In genomic region chr12:39365364-39366001, GRCh38 we compare ENCODE assay signal across 18 cellular contexts.
DNase-seq lines count a peak whose midpoint lies in the region; ATAC-seq, FAIRE-seq and TF ChIP-seq lines count a peak whose summit lies in the region.
"Had no signal": no experiment of that assay in that cellular context is flagged by ENCODE, and none has a peak within 500 bp of the region (broad histone marks: within the 10 kb centered on the region; RNA-seq: fewer than 3 reads in every experiment).

No MANE protein-coding gene starts in this region.

- POLR2A ChIA-PET in HepG2 (lab: Yijun Ruan, JAX) = no interaction called here

- H3K4me3 ChIP-seq in liver (ENCODE audit: low read depth in 1 of 3, low read length in 3 of 3) (no peak overlapping the region), HepG2 (replicated peaks in 1 of 3; ENCODE audit: insufficient read depth in 1 of 3, low read depth in 2 of 3, low read length in 3 of 3) (no peak overlapping the region), SU-DHL-6 (ENCODE audit: insufficient read depth, low read length, poor library complexity, severe bottlenecking) (no peak overlapping the region), transverse colon (no peak overlapping the region), colonic mucosa (no peak overlapping the region)
- H3K4me3 ChIP-seq: uterus had no signal

- H3K27me3 ChIP-seq in liver (ENCODE audit: control insufficient read depth in 4 of 4, insufficient read depth in 4 of 4, low read length in 3 of 4) = no peaks in the 10 kb centered on the region
- no peaks in the 10 kb centered on the region for H3K27me3 ChIP-seq in HepG2 (ENCODE audit: control insufficient read depth in 1 of 2, insufficient read depth in 2 of 2, low read length in 2 of 2)
- no peaks in the 10 kb centered on the region for H3K27me3 ChIP-seq in SU-DHL-6 (ENCODE audit: low read length)
- H3K27me3 ChIP-seq in transverse colon = no peaks in the 10 kb centered on the region
- no peaks in the 10 kb centered on the region for H3K27me3 ChIP-seq in colonic mucosa
- H3K27me3 ChIP-seq: neutrophil, uterus had no signal

- intact Hi-C loops in HepG2 (cut with micrococcal nuclease; ENCODE audit: unreplicated experiment) (loop anchor here (2.0 kb wide), 1 partner anchor 77 kb away; the partner anchor contains the start of gene KIF21A), transverse colon (cut with DNase I; ENCODE audit: low total_unique reads) (no loop called here), colonic mucosa (cut with DNase I) (no loop called here)

- H3K4me2 ChIP-seq in HepG2 (ENCODE audit: low read depth, low read length) = no peak overlapping the region
- no peak overlapping the region for H3K4me2 ChIP-seq in SU-DHL-6 (ENCODE audit: low read depth, low read length, poor library complexity, severe bottlenecking)

- peak; percentile 51 to 52 for TF ChIP-seq RAD21 in liver (IDR thresholded peaks at IDR 0.05)
- TF ChIP-seq RAD21 in HepG2 (CRISPR knock-in tag; IDR thresholded peaks at IDR 0.05) = no peak

- no peaks in the 10 kb centered on the region for H3K9me2 ChIP-seq in SU-DHL-6 (replicated peaks; ENCODE audit: insufficient read depth, low read length)

- no peak overlapping the region for H3K9ac ChIP-seq in liver (ENCODE audit: low read depth in 1 of 2, low read length in 2 of 2)
- no peak overlapping the region for H3K9ac ChIP-seq in HepG2 (ENCODE audit: insufficient read depth, low read depth, low read length)
- no peak overlapping the region for H3K9ac ChIP-seq in SU-DHL-6 (ENCODE audit: low read length)
- H3K9ac ChIP-seq in colonic mucosa (ENCODE audit: low read depth in 2 of 2, low read length in 2 of 2) = no peak overlapping the region

- in situ Hi-C loops in HepG2 (cut with HindIII; ENCODE audit: extremely low pct_ligation_motif_present, low pct_unique_long_range_greater_than_20kb) (no loop called here), transverse colon (cut with MboI; ENCODE audit: low pct_ligation_motif_present in 1 of 4, low pct_unique_long_range_greater_than_20kb in 1 of 4, low sequenced_read_pairs in 3 of 4) (no loop called here)

- CTCF ChIA-PET in HepG2 (lab: Yijun Ruan, JAX; ENCODE audit: low intra/inter-chr PET ratio, low total read pairs) = no interaction called here

- H3K36me3 ChIP-seq in liver (ENCODE audit: control insufficient read depth in 4 of 4, insufficient read depth in 3 of 4, low read depth in 1 of 4, low read length in 3 of 4) (peaks cover 0 to 1% (median 0%) of the 10 kb centered on the region in 4 donors), HepG2 (replicated peaks in 1 of 2; ENCODE audit: control insufficient read depth in 1 of 2, insufficient read depth in 2 of 2, low read length in 2 of 2) (peaks cover 3 to 23% of the 10 kb centered on the region in 2 experiments; a peak in 3 of 5 replicates), SU-DHL-6 (ENCODE audit: low read length) (no peaks in the 10 kb centered on the region), transverse colon (peaks cover 0 to 5% (median 0%) of the 10 kb centered on the region in 4 donors), colonic mucosa (no peaks in the 10 kb centered on the region)
- H3K36me3 ChIP-seq: neutrophil, uterus had no signal

- H3K9me3 ChIP-seq in liver (ENCODE audit: control insufficient read depth in 4 of 4, low read length in 3 of 4) = no peaks in the 10 kb centered on the region
- no peaks in the 10 kb centered on the region for H3K9me3 ChIP-seq in HepG2 (ENCODE audit: low read length)
- H3K9me3 ChIP-seq in SU-DHL-6 (ENCODE audit: insufficient read depth, low read length) = no peaks in the 10 kb centered on the region
- no peaks in the 10 kb centered on the region for H3K9me3 ChIP-seq in transverse colon
- no peaks in the 10 kb centered on the region for H3K9me3 ChIP-seq in colonic mucosa
- H3K9me3 ChIP-seq: neutrophil, uterus had no signal

- ATAC-seq in HepG2 = no peak
- ATAC-seq: stimulated activated naive CD8-positive, alpha-beta T cell treated with anti-CD3 and anti-CD28 coated beads, Interleukin-15, Interleukin-2, amounts not matched to agents 100 U/mL and 50 U/mL, for 24 hours had no signal

- no peak for FAIRE-seq in HepG2 (lab: Jason Lieb, UNC)
- peak; percentile 81 for FAIRE-seq in frontal cortex (lab: Jason Lieb, UNC)

- H3K79me2 ChIP-seq in HepG2 (ENCODE audit: insufficient read depth, low read length) = no peaks in the 10 kb centered on the region
- H3K79me2 ChIP-seq in SU-DHL-6 (ENCODE audit: insufficient read depth, low read length) = no peaks in the 10 kb centered on the region

- BruUV-seq in HepG2 (replicated peaks; lab: Mats Ljungman, UMichigan) = no TSS peak

- H3K27ac ChIP-seq in liver (ENCODE audit: low read depth in 1 of 2, low read length in 2 of 2) = no peak overlapping the region
- no peak overlapping the region for H3K27ac ChIP-seq in HepG2 (ENCODE audit: extremely low read length, insufficient read depth, low read length)
- H3K27ac ChIP-seq in SU-DHL-6 (ENCODE audit: low read depth, low read length) = no peak overlapping the region
- no peak overlapping the region for H3K27ac ChIP-seq in transverse colon
- H3K27ac ChIP-seq in colonic mucosa = no peak overlapping the region
- H3K27ac ChIP-seq: neutrophil, uterus had no signal

- no peak for TF ChIP-seq POLR2A in HepG2 (IDR thresholded peaks at IDR 0.05; ENCODE audit: insufficient read depth in 1 of 2, low read depth in 2 of 2, low read length in 2 of 2)
- TF ChIP-seq POLR2A in transverse colon (IDR thresholded peaks at IDR 0.05) = no peak

- H3K4me1 ChIP-seq in liver (ENCODE audit: control insufficient read depth in 4 of 4, insufficient read depth in 4 of 4, low read length in 3 of 4) (peaks cover 0 to 5% (median 3%) of the 10 kb centered on the region in 4 donors), HepG2 (ENCODE audit: insufficient read depth, low read length) (peaks cover 8% of the 10 kb centered on the region), transverse colon (no peaks in the 10 kb centered on the region), colonic mucosa (no peaks in the 10 kb centered on the region)
- H3K4me1 ChIP-seq: uterus had no signal

- H4K20me1 ChIP-seq in HepG2 (ENCODE audit: insufficient read depth, low read length) = no peaks in the 10 kb centered on the region
- no peaks in the 10 kb centered on the region for H4K20me1 ChIP-seq in SU-DHL-6 (ENCODE audit: low read depth, low read length)

- TF ChIP-seq CTCF in liver (IDR thresholded peaks at IDR 0.05; ENCODE audit: low read depth, low read length, missing input control) = peak; percentile 6
- no peak for TF ChIP-seq CTCF in HepG2 (CRISPR knock-in tag; IDR thresholded peaks at IDR 0.05)
- TF ChIP-seq CTCF in SU-DHL-6 (IDR thresholded peaks at IDR 0.05; ENCODE audit: insufficient read depth, low read length, poor library complexity, severe bottlenecking) = peak; percentile 15
- TF ChIP-seq CTCF in transverse colon (IDR thresholded peaks at IDR 0.05) = peak in 3 of 5 experiments; percentile 4 to 17 (median 16)
- no peak for TF ChIP-seq CTCF in colonic mucosa (IDR thresholded peaks at IDR 0.05)

- TF ChIP-seq EP300 in HepG2 (IDR thresholded peaks at IDR 0.05; ENCODE audit: low read depth in 2 of 2, low read length in 2 of 2) (no peak), HepG2 (CRISPR knock-in tag; IDR thresholded peaks at IDR 0.05; ENCODE audit: borderline replicate concordance) (no peak), transverse colon (IDR thresholded peaks at IDR 0.05; ENCODE audit: low read depth) (no peak)

- no peaks in the 10 kb centered on the region for H3F3A ChIP-seq in SU-DHL-6 (ENCODE audit: insufficient read depth)

- DNase-seq in HepG2 (ENCODE audit: low spot score) (no peak), frontal cortex (ENCODE audit: low spot score in 2 of 2) (no peak), transverse colon (no peak), colonic mucosa (no peak), foreskin melanocyte (no peak), medulla oblongata (ENCODE audit: extremely low spot score) (no peak)
- DNase-seq: activated CD8-positive, alpha-beta memory T cell treated with anti-CD3 and anti-CD28 coated beads, Interleukin-2, amount 50 U/mL, for 48 hours; effector CD8-positive, alpha-beta T cell; H7; NCI-H2029 treated with DMSO at 0.1 percent for 48 hours; NCI-H526 treated with DMSO at 0.1 percent for 48 hours; RPMI8226; stimulated activated naive CD8-positive, alpha-beta T cell treated with anti-CD3 and anti-CD28 coated beads, Interleukin-15, Interleukin-2, amounts not matched to agents 100 U/mL and 50 U/mL, for 24 hours; T-helper 2 cell; uterus had no signal

- H2AFZ ChIP-seq in HepG2 (ENCODE audit: low read length) (no peak overlapping the region), SU-DHL-6 (ENCODE audit: low read depth, low read length, severe bottlenecking) (no peak overlapping the region)

- 98% methylated on average over 8 of the region's 8 CpGs for WGBS in liver
- WGBS in HepG2 (ENCODE audit: low lambda C conversion rate) = 98% methylated on average over 8 of the region's 8 CpGs
- 92 to 96% methylated on average over 4 to 8 of the region's 8 CpGs for WGBS in transverse colon (ENCODE audit: low coverage in 1 of 2), 2 donors

TF ChIP-seq in liver, 16 proteins besides CTCF, POLR2A, EP300 and RAD21 (continues in another document):
- no peak for TF ChIP-seq FOXA2 (IDR thresholded peaks at IDR 0.05)
- no peak for TF ChIP-seq RXRA (IDR thresholded peaks at IDR 0.05)
- TF ChIP-seq SP1 (IDR thresholded peaks at IDR 0.05) = no peak
- TF ChIP-seq MAX (IDR thresholded peaks at IDR 0.05) = no peak

TF ChIP-seq in HepG2, 621 proteins besides CTCF, POLR2A, EP300 and RAD21:
- TF ChIP-seq ZMAT3 (CRISPR knock-in tag; conservative IDR thresholded peaks at IDR 0.05) (no peak), ADNP (CRISPR knock-in tag; IDR thresholded peaks at IDR 0.05) (no peak), RFXAP (CRISPR knock-in tag; IDR thresholded peaks at IDR 0.05; ENCODE audit: borderline replicate concordance) (no peak), ZNF569 (CRISPR knock-in tag; IDR thresholded peaks at IDR 0.05; ENCODE audit: borderline replicate concordance) (no peak), NFKBIZ (CRISPR knock-in tag; IDR thresholded peaks at IDR 0.05) (no peak), TCF7L2 (IDR thresholded peaks at IDR 0.05; ENCODE audit: low read depth, low read length) (no peak), CENPX (CRISPR knock-in tag; IDR thresholded peaks at IDR 0.05) (no peak)

Comparison
In these comparisons a context has a peak if more than half of its experiments do, and no peak if none do; other contexts are left out.
1. CTCF ChIP-seq: peak in liver (single experiment), SU-DHL-6 (single experiment) and transverse colon (3 of 5); none in HepG2 (single experiment) and colonic mucosa (single experiment).